8 cellular contexts compared by ENCODE assay signal in genomic region chr5:7815757-7816534, GRCh38. TPM values are rescaled to one million over a fixed set of nuclear protein-coding genes. Genes with fewer than 3 reads are reported as not detected.
DNase-seq lines count a peak whose midpoint lies in the region; ATAC-seq and TF ChIP-seq lines count a peak whose summit lies in the region.

No MANE protein-coding gene starts in this region.

- no peaks in the 10 kb centered on the region for H3K9me2 ChIP-seq in DOHH2 (replicated peaks; ENCODE audit: control insufficient read depth, low read length)

- no peaks in the 10 kb centered on the region for H3K79me2 ChIP-seq in DOHH2 (ENCODE audit: control insufficient read depth, low read length)

- TF ChIP-seq POLR2A in heart left ventricle (IDR thresholded peaks at IDR 0.05) (no peak), vagina (IDR thresholded peaks at IDR 0.05) (no peak)

- no peak overlapping the region for H3K27ac ChIP-seq in DOHH2 (ENCODE audit: low read depth, low read length)
- H3K27ac ChIP-seq in heart left ventricle, result no peak overlapping the region
- peak overlapping the region; percentile 23 for H3K27ac ChIP-seq in psoas muscle
- H3K27ac ChIP-seq in vagina, result no peak overlapping the region

- no peaks in the 10 kb centered on the region for H3K36me3 Mint-ChIP-seq in activated naive CD4-positive, alpha-beta T cell treated with anti-CD3 and anti-CD28 coated beads, Interleukin-2, amount 50 U/mL, for 72 hours

- H3K27ac Mint-ChIP-seq in activated naive CD4-positive, alpha-beta T cell treated with anti-CD3 and anti-CD28 coated beads, Interleukin-2, amount 50 U/mL, for 72 hours, result no peak overlapping the region

- H3K4me3 ChIP-seq in DOHH2 (ENCODE audit: low read length), result no peak overlapping the region
- no peak overlapping the region for H3K4me3 ChIP-seq in heart left ventricle
- H3K4me3 ChIP-seq in psoas muscle, result no peak overlapping the region
- H3K4me3 ChIP-seq in vagina, result no peak overlapping the region

- H3K9me3 Mint-ChIP-seq in activated naive CD4-positive, alpha-beta T cell treated with anti-CD3 and anti-CD28 coated beads, Interleukin-2, amount 50 U/mL, for 72 hours, result no peaks in the 10 kb centered on the region

- no peaks in the 10 kb centered on the region for H4K20me1 ChIP-seq in DOHH2 (ENCODE audit: control insufficient read depth, insufficient read depth, low read depth, low read length)

- H3K36me3 ChIP-seq in DOHH2 (ENCODE audit: control insufficient read depth, low read length), result no peaks in the 10 kb centered on the region
- no peaks in the 10 kb centered on the region for H3K36me3 ChIP-seq in heart left ventricle
- peaks cover 0 to 40% of the 10 kb centered on the region in 2 donors for H3K36me3 ChIP-seq in psoas muscle (ENCODE audit: insufficient read depth in 1 of 2, low read depth in 1 of 2)
- H3K36me3 ChIP-seq in vagina, result no peaks in the 10 kb centered on the region

- no peaks in the 10 kb centered on the region for H3K9me3 ChIP-seq in DOHH2 (ENCODE audit: control insufficient read depth, insufficient read depth, low read length)
- no peaks in the 10 kb centered on the region for H3K9me3 ChIP-seq in heart left ventricle
- H3K9me3 ChIP-seq in psoas muscle, result no peaks in the 10 kb centered on the region
- H3K9me3 ChIP-seq in vagina, result no peaks in the 10 kb centered on the region

- in situ Hi-C loops in SK-MEL-5 (cut with HindIII; ENCODE audit: low pct_unique_long_range_greater_than_20kb, low sequenced_read_pairs), result no loop called here

- intact Hi-C loops in heart left ventricle (cut with DNase I), result loop anchor here in 2 of 10 donors (5.0 to 10.0 kb wide), 2 partner anchors 1049 to 1051 kb away; no protein-coding TSS in a partner anchor
- intact Hi-C loops in psoas muscle (cut with DNase I), result loop anchor here in 1 of 2 donors (5.0 to 10.0 kb wide), 2 partner anchors 421 to 554 kb away; partner anchors contain the start of gene ADCY2
- intact Hi-C loops in vagina (cut with DNase I), result no loop called here

- H3K27me3 ChIP-seq in DOHH2 (ENCODE audit: control insufficient read depth, low read length) (no peaks in the 10 kb centered on the region), heart left ventricle (peaks cover 0 to 26% (median 0%) of the 10 kb centered on the region in 9 donors), psoas muscle (ENCODE audit: insufficient read depth in 3 of 3, low read length in 2 of 3) (no peaks in the 10 kb centered on the region), vagina (no peaks in the 10 kb centered on the region)

- H3K4me2 ChIP-seq in DOHH2 (ENCODE audit: low read length), result peak overlapping the region; percentile 11; the same call in 1 of the 2 replicates

- ATAC-seq in GM21619 (IDR thresholded peaks at IDR 0.05; ENCODE audit: unreplicated experiment) (peak; percentile 89), heart left ventricle (peak; percentile 91 to 99 (median 95)), psoas muscle (peak; percentile 95 to 98 (median 96))
- peak; percentile 67 to 91 for ATAC-seq in activated naive CD4-positive, alpha-beta T cell treated with anti-CD3 and anti-CD28 coated beads, Interleukin-2, amount 50 U/mL, for 72 hours

- DNase-seq in HuH-7 (ENCODE audit: low spot score), result peak; percentile 74
- peak; percentile 94 for DNase-seq in SK-MEL-5 (ENCODE audit: low read depth, low spot score)
- peak in 1 of 2 donors; percentile 81 for DNase-seq in activated naive CD4-positive, alpha-beta T cell treated with anti-CD3 and anti-CD28 coated beads, Interleukin-2, amount 50 U/mL, for 72 hours (ENCODE audit: low spot score in 2 of 2)
- DNase-seq in heart left ventricle, result peak; percentile 73 to 88 (median 79)
- peak; percentile 86 to 88 for DNase-seq in psoas muscle
- DNase-seq in vagina (ENCODE audit: extremely low spot score in 2 of 2), result no peak

- 21 to 25% (median 24%) methylated on average over 15 of the region's 15 CpGs for WGBS in heart left ventricle, 4 donors
- 28 to 32% (median 31%) methylated on average over 15 of the region's 15 CpGs for WGBS in psoas muscle, 3 donors

- 0 out of 2 replicates have a peak, but pooled peaks cover 4% of the 10 kb centered on the region for H3K4me1 ChIP-seq in DOHH2 (ENCODE audit: control insufficient read depth, low read length)
- H3K4me1 ChIP-seq in heart left ventricle, result peaks cover 0 to 8% (median 0%) of the 10 kb centered on the region in 12 donors
- no peaks in the 10 kb centered on the region for H3K4me1 ChIP-seq in psoas muscle
- H3K4me1 ChIP-seq in vagina, result no peaks in the 10 kb centered on the region

- TF ChIP-seq CTCF in DOHH2 (IDR thresholded peaks at IDR 0.05; ENCODE audit: low read depth, low read length, poor library complexity, severe bottlenecking), result peak; percentile 95
- TF ChIP-seq CTCF in heart left ventricle (IDR thresholded peaks at IDR 0.05), result peak; percentile 64 to 87 (median 78)
- TF ChIP-seq CTCF in psoas muscle (IDR thresholded peaks at IDR 0.05), result peak; percentile 82
- TF ChIP-seq CTCF in vagina (IDR thresholded peaks at IDR 0.05), result peak; percentile 38 to 75 (median 68)

- no peaks in the 10 kb centered on the region for H3F3A ChIP-seq in DOHH2 (ENCODE audit: control insufficient read depth, insufficient read depth)

RNA-seq across cellular contexts. Expression of gene CFAP90, which starts 35.0 kb away (rescaled TPM):
- 0.16 TPM in 1 of 2 replicates, not detected in the other for total RNA-seq in SK-MEL-5 (2014; rRNA removed; shearing (Covaris generic))
- not detected in 2 replicates for polyA plus RNA-seq in SK-MEL-5 (2015; cell fraction: cytosol; rRNA removed)
- not detected in 2 replicates for polyA plus RNA-seq in SK-MEL-5 (2015; cell fraction: nucleus; rRNA removed)
- total RNA-seq in activated naive CD4-positive, alpha-beta T cell treated with anti-CD3 and anti-CD28 coated beads, Interleukin-2, amount 50 U/mL, for 72 hours, result not detected
- total RNA-seq in heart left ventricle (not detected), psoas muscle (not detected), vagina (2.5 TPM)
- polyA plus RNA-seq in heart left ventricle (not detected), psoas muscle (not detected)

RNA-seq across cellular contexts. Expression of gene FASTKD3, which starts 52.9 kb away (rescaled TPM):
- total RNA-seq in SK-MEL-5 (2014; rRNA removed; shearing (Covaris generic)), result 33.6 and 35.1 TPM in 2 replicates
- 18.8 and 21.8 TPM in 2 replicates for polyA plus RNA-seq in SK-MEL-5 (2015; cell fraction: cytosol; rRNA removed)
- 123 TPM in 2 replicates for polyA plus RNA-seq in SK-MEL-5 (2015; cell fraction: nucleus; rRNA removed)
- total RNA-seq in activated naive CD4-positive, alpha-beta T cell treated with anti-CD3 and anti-CD28 coated beads, Interleukin-2, amount 50 U/mL, for 72 hours, result 1 to 10 TPM; 5.3 to 8.3 TPM
- 1 to 10 TPM; 4.3 to 7.4 (median 5.8) TPM for total RNA-seq in heart left ventricle
- 10 to 100 TPM in 1 of 2 donors, 1 to 10 TPM in 1; 6.1 to 11.5 TPM for polyA plus RNA-seq in heart left ventricle
- 1 to 10 TPM; 5.1 to 6.4 (median 5.8) TPM for total RNA-seq in psoas muscle
- 10 to 100 TPM in 2 of 3 donors, 1 to 10 TPM in 1; 7.8 to 15.2 (median 10.6) TPM for polyA plus RNA-seq in psoas muscle
- 14.7 TPM for total RNA-seq in vagina

RNA-seq across cellular contexts. Expression of gene MTRR, which starts 53.0 kb away (rescaled TPM):
- total RNA-seq in SK-MEL-5 (2014; rRNA removed; shearing (Covaris generic)), result 74.7 and 86.7 TPM in 2 replicates
- 78.6 and 80.7 TPM in 2 replicates for polyA plus RNA-seq in SK-MEL-5 (2015; cell fraction: cytosol; rRNA removed)
- 250 and 294 TPM in 2 replicates for polyA plus RNA-seq in SK-MEL-5 (2015; cell fraction: nucleus; rRNA removed)
- total RNA-seq in activated naive CD4-positive, alpha-beta T cell treated with anti-CD3 and anti-CD28 coated beads, Interleukin-2, amount 50 U/mL, for 72 hours, result 10 to 100 TPM; 24.5 to 42.9 TPM
- total RNA-seq in heart left ventricle, result 10 to 100 TPM; 23.5 to 42.2 (median 29.0) TPM
- 10 to 100 TPM in 1 of 2 donors, 1 to 10 TPM in 1; 9.5 to 23.9 TPM for polyA plus RNA-seq in heart left ventricle
- 10 to 100 TPM; 48.2 to 69.1 (median 65.8) TPM for total RNA-seq in psoas muscle
- 10 to 100 TPM; 22.6 to 63.6 (median 52.1) TPM for polyA plus RNA-seq in psoas muscle
- 33.1 TPM for total RNA-seq in vagina

Comparison
In these comparisons a context has a peak if more than half of its experiments do, and no peak if none do; other contexts are left out.
1. DNase-seq: peak in HuH-7 (single experiment), SK-MEL-5 (single experiment), heart left ventricle (5 of 5) and psoas muscle (2 of 2); none in vagina (0 of 2).
2. Peak in every context shown above with its lines, with median percentiles within 50 percentile points of each other: CTCF ChIP-seq and ATAC-seq.